14 cellular contexts compared by ENCODE assay signal in genomic region chrX:39773150-39773549, GRCh38.
A peak's percentile ranks its signal among the peaks of the same experiment; 100 is the strongest.
DNase-seq lines count a peak whose midpoint lies in the region; ATAC-seq and TF ChIP-seq lines count a peak whose summit lies in the region.
"Had no signal": no experiment of that assay in that cellular context is flagged by ENCODE, and none has a peak within 500 bp of the region (broad histone marks: within the 10 kb centered on the region; RNA-seq: fewer than 3 reads in every experiment).

No MANE protein-coding gene starts in this region.

- no peaks in the 10 kb centered on the region for H3K9me3 ChIP-seq in CD4-positive, CD25-positive, alpha-beta regulatory T cell (ENCODE audit: control insufficient read depth in 2 of 2, low read length in 2 of 2)
- H3K9me3 ChIP-seq in SJCRH30 (replicated peaks) (no peaks in the 10 kb centered on the region), endodermal cell (ENCODE audit: control insufficient read depth, low read length) (no peaks in the 10 kb centered on the region)
- H3K9me3 ChIP-seq: stomach had no signal

- H3K27ac ChIP-seq in CD4-positive, CD25-positive, alpha-beta regulatory T cell (ENCODE audit: insufficient read depth, low read length, poor library complexity, severe bottlenecking) = peak overlapping the region; percentile 76
- H3K27ac ChIP-seq in SJCRH30 (peak overlapping the region; percentile 70), endodermal cell (ENCODE audit: low read depth, low read length) (no peak overlapping the region)

- peak overlapping the region; percentile 9 for H3K4me3 ChIP-seq in CD4-positive, CD25-positive, alpha-beta regulatory T cell (ENCODE audit: low read depth, low read length)
- no peak overlapping the region; the same call in 1 of the 2 replicates for H3K4me3 ChIP-seq in SJCRH30
- no peak overlapping the region for H3K4me3 ChIP-seq in endodermal cell (ENCODE audit: low read length)
- H3K4me3 ChIP-seq: stomach had no signal

- WGBS in endodermal cell (ENCODE audit: insufficient coverage in 1 of 2, insufficient read length in 1 of 2), 2 experiments = 18% methylated on average over 2 of the region's 3 CpGs; no CpG with 5 or more reads in 1 of the 2 experiments

- TF ChIP-seq CTCF in endodermal cell (conservative IDR thresholded peaks at IDR 0.05) = no peak

- H3K9ac ChIP-seq in endodermal cell (ENCODE audit: extremely low read depth, low read length, poor library complexity, severe bottlenecking) = no peak overlapping the region

- H3K27me3 ChIP-seq in CD4-positive, CD25-positive, alpha-beta regulatory T cell (ENCODE audit: control insufficient read depth, insufficient read depth, low read length) = no peaks in the 10 kb centered on the region
- H3K27me3 ChIP-seq in SJCRH30 (no peaks in the 10 kb centered on the region), endodermal cell (ENCODE audit: control insufficient read depth, insufficient read depth, low read length, poor library complexity, severe bottlenecking) (no peaks in the 10 kb centered on the region)

- ATAC-seq in CD4-positive, CD25-positive, alpha-beta regulatory T cell (ENCODE audit: low read depth in 2 of 2) = no peak
- ATAC-seq in GM19351 (IDR thresholded peaks at IDR 0.05; ENCODE audit: unreplicated experiment) (no peak), GM21737 (IDR thresholded peaks at IDR 0.05; ENCODE audit: unreplicated experiment) (no peak)
- ATAC-seq: HCT116, Right ventricle myocardium inferior had no signal

- peaks cover 19 to 56% (median 37%) of the 10 kb centered on the region in 4 donors for H3K4me1 Mint-ChIP-seq in CD4-positive, CD25-positive, alpha-beta regulatory T cell
- H3K4me1 Mint-ChIP-seq in endodermal cell = peaks cover 33% of the 10 kb centered on the region

- no peak for DNase-seq in CD4-positive, CD25-positive, alpha-beta regulatory T cell
- peak; percentile 2 for DNase-seq in COLO668 (lab: John Stamatoyannopoulos, UW; ENCODE audit: unreplicated experiment)
- no peak for DNase-seq in SJCRH30
- peak; percentile 68 for DNase-seq in endodermal cell
- DNase-seq in hippocampal formation (lab: John Stamatoyannopoulos, UW) = no peak
- DNase-seq: immature natural killer cell, NCI-H187 treated with DMSO at 0.1 percent for 48 hours, NCI-H774, occipital lobe, stomach had no signal

- peaks cover 0 to 2% (median 0%) of the 10 kb centered on the region in 7 donors for H3K9me3 Mint-ChIP-seq in CD4-positive, CD25-positive, alpha-beta regulatory T cell
- no peaks in the 10 kb centered on the region for H3K9me3 Mint-ChIP-seq in endodermal cell
- H3K9me3 Mint-ChIP-seq: immature natural killer cell had no signal

- no peaks in the 10 kb centered on the region for H3K36me3 Mint-ChIP-seq in CD4-positive, CD25-positive, alpha-beta regulatory T cell
- H3K36me3 Mint-ChIP-seq in endodermal cell (ENCODE audit: low read depth) = no peaks in the 10 kb centered on the region

- peak overlapping the region; percentile 87 to 94 (median 92) for H3K27ac Mint-ChIP-seq in CD4-positive, CD25-positive, alpha-beta regulatory T cell
- peak overlapping the region; percentile 23 for H3K27ac Mint-ChIP-seq in endodermal cell
- H3K27ac Mint-ChIP-seq: immature natural killer cell had no signal

- no peaks in the 10 kb centered on the region for H3K27me3 Mint-ChIP-seq in CD4-positive, CD25-positive, alpha-beta regulatory T cell
- peaks cover 7% of the 10 kb centered on the region for H3K27me3 Mint-ChIP-seq in endodermal cell (ENCODE audit: insufficient read depth)

- H3K4me3 Mint-ChIP-seq in CD4-positive, CD25-positive, alpha-beta regulatory T cell = peak overlapping the region in 3 of 4 donors; percentile 64 to 72 (median 70)
- peak overlapping the region; percentile 31 for H3K4me3 Mint-ChIP-seq in endodermal cell
- H3K4me3 Mint-ChIP-seq: immature natural killer cell had no signal

- H3K36me3 ChIP-seq in CD4-positive, CD25-positive, alpha-beta regulatory T cell (ENCODE audit: control insufficient read depth, insufficient read depth, low read length) = no peaks in the 10 kb centered on the region
- H3K36me3 ChIP-seq in SJCRH30 (no peaks in the 10 kb centered on the region), endodermal cell (ENCODE audit: control insufficient read depth, insufficient read depth, low read length) (no peaks in the 10 kb centered on the region)
- H3K36me3 ChIP-seq: stomach had no signal

- peaks cover 51% of the 10 kb centered on the region for H3K4me1 ChIP-seq in CD4-positive, CD25-positive, alpha-beta regulatory T cell (ENCODE audit: control insufficient read depth, insufficient read depth, low read length, poor library complexity, severe bottlenecking)
- H3K4me1 ChIP-seq in SJCRH30 (peaks cover 14% of the 10 kb centered on the region), endodermal cell (ENCODE audit: control insufficient read depth, insufficient read depth, low read length) (no peaks in the 10 kb centered on the region)

Comparison
In these comparisons a context has a peak if more than half of its experiments do, and no peak if none do; other contexts are left out.
1. DNase-seq: peak in COLO668 (single experiment) and endodermal cell (single experiment); none in CD4-positive, CD25-positive, alpha-beta regulatory T cell (0 of 3), SJCRH30 (0 of 2) and hippocampal formation (0 of 2).